ENCODE assay signal across 19 cellular contexts in genomic region chr15:76011611-76012010, GRCh38. TPM values are rescaled to one million over a fixed set of nuclear protein-coding genes. Genes with fewer than 3 reads are reported as not detected.
DNase-seq lines count a peak whose midpoint lies in the region; ATAC-seq, FAIRE-seq and TF ChIP-seq lines count a peak whose summit lies in the region.
"Had no signal": no experiment of that assay in that cellular context is flagged by ENCODE, and none has a peak within 500 bp of the region (broad histone marks: within the 10 kb centered on the region; RNA-seq: fewer than 3 reads in every experiment).

No MANE protein-coding gene starts in this region.

- no peak for FAIRE-seq in endothelial cell of umbilical vein (lab: Jason Lieb, UNC)

- H3K27ac ChIP-seq in PC-3 (ENCODE audit: low read length): no peak overlapping the region
- H3K27ac ChIP-seq in endothelial cell of umbilical vein (ENCODE audit: insufficient read depth, low read depth, low read length): no peak overlapping the region
- H3K27ac ChIP-seq in prostate gland: no peak overlapping the region
- H3K27ac ChIP-seq in tibial artery: no peak overlapping the region
- H3K27ac ChIP-seq: BLaER1, foreskin keratinocyte, KMS-11 had no signal

- dilution Hi-C loops in endothelial cell of umbilical vein (cut with MboI; ENCODE audit: extremely low pct_ligation_motif_present, low sequenced_read_pairs): no loop called here

- H3F3A ChIP-seq in PC-3 (ENCODE audit: low read length, unreplicated experiment): no peaks in the 10 kb centered on the region

- POLR2A ChIA-PET in PC-3 (lab: Charles Lee; ENCODE audit: unreplicated experiment): no interaction called here
- POLR2A ChIA-PET in endothelial cell of umbilical vein (lab: Charles Lee): no interaction called here

- 0 out of 2 replicates have a peak overlapping the region, but pooled peaks have one; percentile 0 for H3K9ac ChIP-seq in PC-3 (ENCODE audit: low read length)
- H3K9ac ChIP-seq in endothelial cell of umbilical vein (replicated peaks; ENCODE audit: extremely low read depth, insufficient read depth, low read length): no peak overlapping the region
- H3K9ac ChIP-seq: BLaER1, KMS-11 had no signal

- H3K9me2 ChIP-seq in PC-3 (replicated peaks; ENCODE audit: low read length): no peaks in the 10 kb centered on the region

- BruUV-seq in PC-3 (replicated peaks; lab: Mats Ljungman, UMichigan): no TSS peak
- BruUV-seq in endothelial cell of umbilical vein (replicated peaks; lab: Mats Ljungman, UMichigan): no TSS peak

- ATAC-seq in PC-3 (peak; percentile 22), GM21737 (IDR thresholded peaks at IDR 0.05; ENCODE audit: unreplicated experiment) (no peak)
- ATAC-seq: effector memory CD8-positive, alpha-beta T cell had no signal

- H3K4me1 ChIP-seq in HAP-1 (peaks cover 18% of the 10 kb centered on the region), PC-3 (ENCODE audit: insufficient read depth, low read length) (0 out of 2 replicates have a peak, but pooled peaks cover 4% of the 10 kb centered on the region), endothelial cell of umbilical vein (ENCODE audit: control insufficient read depth, extremely low read depth, insufficient read depth, low read length) (no peaks in the 10 kb centered on the region), prostate gland (replicated peaks) (no peaks in the 10 kb centered on the region), tibial artery (peaks cover 0 to 13% (median 4%) of the 10 kb centered on the region in 4 donors)
- H3K4me1 ChIP-seq: BLaER1 had no signal

- H3K4me2 ChIP-seq in PC-3 (ENCODE audit: low read length): peak overlapping the region; percentile 85
- H3K4me2 ChIP-seq in endothelial cell of umbilical vein (ENCODE audit: insufficient read depth, low read length): peak overlapping the region; percentile 2
- H3K4me2 ChIP-seq: KMS-11 had no signal

- in situ Hi-C loops in HAP-1 (cut with MboI; ENCODE audit: low sequenced_read_pairs): no loop called here

- H3K9me3 ChIP-seq in HAP-1: no peaks in the 10 kb centered on the region
- no peaks in the 10 kb centered on the region for H3K9me3 ChIP-seq in PC-3 (ENCODE audit: low read length)
- no peaks in the 10 kb centered on the region for H3K9me3 ChIP-seq in endothelial cell of umbilical vein (replicated peaks; ENCODE audit: control insufficient read depth, insufficient read depth, low read length)
- H3K9me3 ChIP-seq in prostate gland: no peaks in the 10 kb centered on the region
- H3K9me3 ChIP-seq in tibial artery: no peaks in the 10 kb centered on the region

- CTCF ChIA-PET in PC-3 (lab: Charles Lee) (no interaction called here), endothelial cell of umbilical vein (lab: Charles Lee) (interaction anchor here (0.8 kb wide), 1 partner anchor 9 kb away, joined by 3 read pairs; no protein-coding TSS in a partner anchor)

- H3K36me3 ChIP-seq in HAP-1 (replicated peaks) (no peaks in the 10 kb centered on the region), PC-3 (ENCODE audit: low read depth, low read length) (no peaks in the 10 kb centered on the region), endothelial cell of umbilical vein (ENCODE audit: control insufficient read depth in 2 of 2, extremely low read depth in 1 of 2, insufficient read depth in 2 of 2, low read length in 2 of 2) (no peaks in the 10 kb centered on the region), prostate gland (no peaks in the 10 kb centered on the region), tibial artery (no peaks in the 10 kb centered on the region)
- H3K36me3 ChIP-seq: BLaER1 had no signal

- H3K79me2 ChIP-seq in PC-3 (ENCODE audit: low read length): no peaks in the 10 kb centered on the region
- no peaks in the 10 kb centered on the region for H3K79me2 ChIP-seq in endothelial cell of umbilical vein (ENCODE audit: control insufficient read depth, insufficient read depth, low read length)

- DNase-seq in HAP-1 (ENCODE audit: low spot score in 2 of 2) (no peak), PC-3 (no peak), endothelial cell of umbilical vein (ENCODE audit: low read depth, low spot score) (no peak), prostate gland (ENCODE audit: low spot score) (no peak), tibial artery (no peak), NCI-H526 treated with DMSO at 0.1 percent for 48 hours (lab: John Stamatoyannopoulos, UW) (no peak)
- DNase-seq in activated effector memory CD4-positive, alpha-beta T cell treated with Interleukin-2 at 50 U/mL for 16 hours: no peak
- DNase-seq: effector memory CD8-positive, alpha-beta T cell; H9; NCI-H187 treated with DMSO at 0.1 percent for 48 hours; NCI-H524; nucleus accumbens; stimulated activated naive CD4-positive, alpha-beta T cell had no signal

- 39% methylated on average over 4 of the region's 4 CpGs for WGBS in prostate gland

- H3K9me1 ChIP-seq in endothelial cell of umbilical vein (replicated peaks; ENCODE audit: control insufficient read depth, extremely low read depth, insufficient read depth, low read length): no peaks in the 10 kb centered on the region

- intact Hi-C loops in PC-3 (cut with micrococcal nuclease): no loop called here
- intact Hi-C loops in endothelial cell of umbilical vein (cut with micrococcal nuclease): no loop called here
- intact Hi-C loops in prostate gland (cut with DNase I): no loop called here
- intact Hi-C loops in tibial artery (cut with DNase I; ENCODE audit: low total_unique reads): no loop called here

- no peak for TF ChIP-seq POLR2A in endothelial cell of umbilical vein (IDR thresholded peaks at IDR 0.05; ENCODE audit: low read depth, low read length)
- no peak for TF ChIP-seq POLR2A in prostate gland (IDR thresholded peaks at IDR 0.05)

- TF ChIP-seq CTCF in PC-3 (conservative IDR thresholded peaks at IDR 0.05; ENCODE audit: low read depth, low read length) (no peak), endothelial cell of umbilical vein (IDR thresholded peaks at IDR 0.05; ENCODE audit: extremely low read depth in 1 of 2, insufficient read depth in 1 of 2, low read depth in 1 of 2, low read length in 2 of 2) (no peak), prostate gland (IDR thresholded peaks at IDR 0.05) (no peak), tibial artery (IDR thresholded peaks at IDR 0.05) (no peak)

- H2AFZ ChIP-seq in PC-3 (ENCODE audit: low read length) (peak overlapping the region; percentile 87), endothelial cell of umbilical vein (ENCODE audit: low read depth, low read length) (no peak overlapping the region)

- no peaks in the 10 kb centered on the region for H3K27me3 ChIP-seq in HAP-1 (ENCODE audit: low read depth)
- peaks cover 6% of the 10 kb centered on the region; the same call in 1 of the 2 replicates for H3K27me3 ChIP-seq in PC-3 (ENCODE audit: low read length)
- peaks cover 0 to 22% of the 10 kb centered on the region in 2 experiments for H3K27me3 ChIP-seq in endothelial cell of umbilical vein (ENCODE audit: control insufficient read depth in 2 of 2, insufficient read depth in 2 of 2, low read length in 2 of 2)
- no peaks in the 10 kb centered on the region for H3K27me3 ChIP-seq in prostate gland (replicated peaks; ENCODE audit: insufficient read depth)
- no peaks in the 10 kb centered on the region for H3K27me3 ChIP-seq in tibial artery
- H3K27me3 ChIP-seq: BLaER1 had no signal

- H3K4me3 ChIP-seq in HAP-1 (peak overlapping the region; percentile 12), PC-3 (ENCODE audit: low read length) (peak overlapping the region; percentile 71), endothelial cell of umbilical vein (replicated peaks in 1 of 3; ENCODE audit: insufficient read depth in 1 of 3, low read depth in 1 of 3, low read length in 3 of 3) (no peak overlapping the region), prostate gland (peak overlapping the region; percentile 22), tibial artery (no peak overlapping the region)
- H3K4me3 ChIP-seq: BLaER1, lung had no signal

- H4K20me1 ChIP-seq in PC-3 (ENCODE audit: low read length): no peaks in the 10 kb centered on the region
- H4K20me1 ChIP-seq in endothelial cell of umbilical vein (replicated peaks; ENCODE audit: control insufficient read depth, extremely low read depth, insufficient read depth, low read length): no peaks in the 10 kb centered on the region
- H4K20me1 ChIP-seq: BLaER1 had no signal

TF ChIP-seq in endothelial cell of umbilical vein, 7 proteins besides CTCF, POLR2A, EP300 and RAD21 (continues in another document):
- TF ChIP-seq POLR2AphosphoS5 (IDR thresholded peaks at IDR 0.05; ENCODE audit: insufficient read depth, low read depth, low read length) (no peak), MAX (IDR thresholded peaks at IDR 0.05; ENCODE audit: insufficient read depth, insufficient read length) (no peak), MYC (IDR thresholded peaks at IDR 0.05; ENCODE audit: low read depth, low read length) (no peak), FOS (IDR thresholded peaks at IDR 0.05; ENCODE audit: borderline replicate concordance, insufficient read depth, low read length) (no peak), JUN (IDR thresholded peaks at IDR 0.05; ENCODE audit: borderline replicate concordance, insufficient read depth, insufficient read length, low read depth) (no peak), GATA2 (IDR thresholded peaks at IDR 0.05; ENCODE audit: insufficient read depth, insufficient read length, low read depth, low read length) (no peak)

RNA-seq across cellular contexts. Expression of gene NRG4, which starts 0.6 kb away (rescaled TPM):
- total RNA-seq in PC-3 (2014; rRNA removed): 2.8 and 3.1 TPM in 2 replicates
- total RNA-seq in endothelial cell of umbilical vein: not detected in 2 replicates
- not detected in 2 replicates for polyA plus RNA-seq in endothelial cell of umbilical vein
- not detected in 2 replicates for polyA plus RNA-seq in endothelial cell of umbilical vein (2011; cell fraction: cytosol; rRNA removed)
- not detected in 2 replicates for polyA plus RNA-seq in endothelial cell of umbilical vein (2011; cell fraction: nucleus; rRNA removed)
- polyA plus RNA-seq in endothelial cell of umbilical vein (2012): 0.08 and 0.50 TPM in 2 replicates
- not detected in 2 replicates for polyA minus RNA-seq in endothelial cell of umbilical vein
- polyA minus RNA-seq in endothelial cell of umbilical vein (2011; cell fraction: cytosol; rRNA and poly(A)+ RNA removed): 13.1 TPM
- not detected in 2 replicates for polyA minus RNA-seq in endothelial cell of umbilical vein (2011; cell fraction: nucleus; rRNA and poly(A)+ RNA removed)
- 10 to 100 TPM in 1 of 2 donors, 1 to 10 TPM in 1; 3.5 to 94.6 TPM for total RNA-seq in prostate gland
- total RNA-seq: foreskin keratinocyte; H9; T-helper 1 cell treated with Interleukin-12 subunit alpha and Interleukin-12 subunit beta and Interleukin-4 antibody, amounts not matched to agents 30 ng/mL and 1 ng/mL, for 36 hours had no signal

RNA-seq across cellular contexts. Expression of gene TMEM266, which starts 48.2 kb away (rescaled TPM):
- total RNA-seq in PC-3 (2014; rRNA removed): not detected in 2 replicates
- total RNA-seq in endothelial cell of umbilical vein: not detected in 2 replicates
- polyA plus RNA-seq in endothelial cell of umbilical vein: not detected in 2 replicates
- polyA plus RNA-seq in endothelial cell of umbilical vein (2011; cell fraction: cytosol; rRNA removed): not detected in 2 replicates
- not detected in 2 replicates for polyA plus RNA-seq in endothelial cell of umbilical vein (2011; cell fraction: nucleus; rRNA removed)
- polyA plus RNA-seq in endothelial cell of umbilical vein (2012): 0.13 and 0.20 TPM in 2 replicates
- not detected in 2 replicates for polyA minus RNA-seq in endothelial cell of umbilical vein
- 0.72 TPM for polyA minus RNA-seq in endothelial cell of umbilical vein (2011; cell fraction: cytosol; rRNA and poly(A)+ RNA removed)
- not detected in 2 replicates for polyA minus RNA-seq in endothelial cell of umbilical vein (2011; cell fraction: nucleus; rRNA and poly(A)+ RNA removed)
- total RNA-seq in prostate gland: 1 to 10 TPM; 5.9 to 6.0 TPM
- total RNA-seq: T-helper 1 cell treated with Interleukin-12 subunit alpha and Interleukin-12 subunit beta and Interleukin-4 antibody, amounts not matched to agents 30 ng/mL and 1 ng/mL, for 36 hours had no signal

Comparison
In these comparisons a context has a peak if more than half of its experiments do, and no peak if none do; other contexts are left out.
1. H3K4me3 ChIP-seq: peak in HAP-1 (single experiment), PC-3 (single experiment) and prostate gland (2 of 2); none in endothelial cell of umbilical vein (0 of 3) and tibial artery (0 of 2).